In genomic region chr3:156816091-156816793, GRCh38 we compare ENCODE assay signal across 8 cellular contexts. TPM values are rescaled to one million over a fixed set of nuclear protein-coding genes. Genes with fewer than 3 reads are reported as not detected.
A peak's percentile ranks its signal among the peaks of the same experiment; 100 is the strongest.
DNase-seq lines count a peak whose midpoint lies in the region; ATAC-seq and TF ChIP-seq lines count a peak whose summit lies in the region.

No MANE protein-coding gene starts in this region.

- intact Hi-C loops in Caco-2 (cut with micrococcal nuclease; ENCODE audit: unreplicated experiment), result loop anchor here (2.0 to 5.0 kb wide), 3 partner anchors 97 to 279 kb away; no protein-coding TSS in a partner anchor
- intact Hi-C loops in esophagus muscularis mucosa (cut with DNase I), result loop anchor here (2.0 to 5.0 kb wide), 3 partner anchors 129 to 271 kb away; partner anchors contain the start of gene TIPARP

- peak in 1 of 2 experiments; percentile 19 for TF ChIP-seq CTCF in Caco-2 (IDR thresholded peaks at IDR 0.05; ENCODE audit: insufficient read depth in 1 of 2, low read depth in 1 of 2, low read length in 1 of 2, severe bottlenecking in 1 of 2, unreplicated experiment in 1 of 2)
- peak in 2 of 3 experiments; percentile 7 to 20 for TF ChIP-seq CTCF in esophagus muscularis mucosa (IDR thresholded peaks at IDR 0.05)
- TF ChIP-seq CTCF in nephron progenitor cell (IDR thresholded peaks at IDR 0.05), result no peak

- POLR2A ChIA-PET in Caco-2 (lab: Charles Lee), result interaction anchor here (2.3 kb wide), 1 partner anchor 273 kb away, joined by 10 read pairs; no protein-coding TSS in a partner anchor

- H3K9me3 Mint-ChIP-seq in Caco-2 (ENCODE audit: unreplicated experiment) (no peaks in the 10 kb centered on the region), nephron progenitor cell (peaks cover 3% of the 10 kb centered on the region)

- peak overlapping the region; percentile 30; the same call in 1 of the 2 replicates for H3K9ac ChIP-seq in HUES64 (ENCODE audit: low read depth, low read length)

- H3K4me1 ChIP-seq in Caco-2, result peaks cover 51% of the 10 kb centered on the region
- 0 out of 2 replicates have a peak, but pooled peaks cover 3% of the 10 kb centered on the region for H3K4me1 ChIP-seq in HUES64 (ENCODE audit: insufficient read depth, low read length)
- peaks cover 6 to 20% (median 18%) of the 10 kb centered on the region in 4 donors for H3K4me1 ChIP-seq in esophagus muscularis mucosa
- H3K4me1 ChIP-seq in urinary bladder (ENCODE audit: insufficient read depth), result no peaks in the 10 kb centered on the region

- no peak for TF ChIP-seq EP300 in esophagus muscularis mucosa (IDR thresholded peaks at IDR 0.05)

- DNase-seq in Caco-2 (peak; percentile 58 to 76), esophagus muscularis mucosa (ENCODE audit: extremely low spot score) (no peak), nephron progenitor cell (peak; percentile 64), RKO (ENCODE audit: low spot score) (no peak)
- peak; percentile 24 for DNase-seq in activated CD8-positive, alpha-beta memory T cell treated with anti-CD3 and anti-CD28 coated beads, Interleukin-2, amount 50 U/mL, for 4 hours

- H3K4me3 Mint-ChIP-seq in Caco-2 (ENCODE audit: unreplicated experiment) (peak overlapping the region; percentile 90), nephron progenitor cell (peak overlapping the region; percentile 86)

- no peaks in the 10 kb centered on the region for H3K9me3 ChIP-seq in Caco-2
- no peaks in the 10 kb centered on the region for H3K9me3 ChIP-seq in HUES64 (ENCODE audit: insufficient read depth, low read depth, low read length)
- no peaks in the 10 kb centered on the region for H3K9me3 ChIP-seq in esophagus muscularis mucosa

- peak; percentile 21 for ATAC-seq in GM21390 (IDR thresholded peaks at IDR 0.05; ENCODE audit: unreplicated experiment)

- TF ChIP-seq POLR2A in esophagus muscularis mucosa (IDR thresholded peaks at IDR 0.05; ENCODE audit: low read depth), result no peak

- peaks cover 11% of the 10 kb centered on the region for H3K36me3 Mint-ChIP-seq in Caco-2 (ENCODE audit: insufficient read depth, unreplicated experiment)
- no peaks in the 10 kb centered on the region for H3K36me3 Mint-ChIP-seq in nephron progenitor cell (ENCODE audit: low read depth)

- H3K4me1 Mint-ChIP-seq in Caco-2 (ENCODE audit: low read depth, unreplicated experiment) (peaks cover 14% of the 10 kb centered on the region), nephron progenitor cell (peaks cover 35% of the 10 kb centered on the region)

- no TSS peak for BruUV-seq in Caco-2 (replicated peaks; lab: Mats Ljungman, UMichigan)

- H3K27me3 Mint-ChIP-seq in Caco-2 (ENCODE audit: insufficient read depth, unreplicated experiment), result no peaks in the 10 kb centered on the region
- peaks cover 40% of the 10 kb centered on the region for H3K27me3 Mint-ChIP-seq in nephron progenitor cell (ENCODE audit: low read depth, poor library complexity)

- H3K27ac Mint-ChIP-seq in Caco-2 (ENCODE audit: unreplicated experiment) (peak overlapping the region; percentile 91), nephron progenitor cell (peak overlapping the region; percentile 85)

- H3K27ac ChIP-seq in HUES64 (ENCODE audit: low read depth, low read length), result peak overlapping the region; percentile 97; the same call in 1 of the 2 replicates
- peak overlapping the region; percentile 79 to 85 (median 80) for H3K27ac ChIP-seq in esophagus muscularis mucosa (replicated peaks in 1 of 4)
- peak overlapping the region; percentile 95 for H3K27ac ChIP-seq in urinary bladder (ENCODE audit: low read depth)

- WGBS in HUES64, result 4% methylated on average over 74 of the region's 74 CpGs
- 30% methylated on average over 8 of the region's 74 CpGs for WGBS in esophagus muscularis mucosa
- 5% methylated on average over 74 of the region's 74 CpGs for WGBS in urinary bladder

- H3K27me3 ChIP-seq in Caco-2 (replicated peaks; ENCODE audit: control insufficient read depth, insufficient read depth, low read length), result no peaks in the 10 kb centered on the region
- peaks cover 72% of the 10 kb centered on the region for H3K27me3 ChIP-seq in HUES64 (ENCODE audit: insufficient read depth, low read length)
- H3K27me3 ChIP-seq in esophagus muscularis mucosa, result no peaks in the 10 kb centered on the region

- CTCF ChIA-PET in Caco-2 (lab: Charles Lee), result no interaction called here

- no peaks in the 10 kb centered on the region for H3K36me3 ChIP-seq in Caco-2 (ENCODE audit: control insufficient read depth, insufficient read depth, low read length)
- H3K36me3 ChIP-seq in HUES64 (ENCODE audit: insufficient read depth, low read length), result no peaks in the 10 kb centered on the region
- no peaks in the 10 kb centered on the region for H3K36me3 ChIP-seq in esophagus muscularis mucosa
- no peaks in the 10 kb centered on the region for H3K36me3 ChIP-seq in urinary bladder (ENCODE audit: insufficient read depth)

- H3K4me3 ChIP-seq in Caco-2 (ENCODE audit: low read depth, low read length) (peak overlapping the region; percentile 84), HUES64 (ENCODE audit: low read length) (peak overlapping the region; percentile 53), esophagus muscularis mucosa (peak overlapping the region; percentile 59 to 73 (median 72)), urinary bladder (ENCODE audit: low read depth, low read length) (peak overlapping the region; percentile 43)

RNA-seq across cellular contexts. Expression of gene LEKR1, which starts 9.9 kb away (rescaled TPM):
- total RNA-seq in Caco-2 (2022) (1.4 and 1.6 TPM in 2 replicates), esophagus muscularis mucosa (1 to 10 TPM in 1 of 4 donors, under 1 TPM in 2, not detected in 1; 0.11 to 1.2 (median 0.33) TPM), urinary bladder (2.7 TPM)
- polyA plus RNA-seq in HUES64 (2013, experiment 1 of 2), result 0.25 TPM
- not detected for polyA plus RNA-seq in HUES64 (2013, experiment 2 of 2)
- polyA plus RNA-seq in urinary bladder, result 0.37 TPM

Comparison
In these comparisons a context has a peak if more than half of its experiments do, and no peak if none do; other contexts are left out.
1. DNase-seq: peak in Caco-2 (2 of 2), activated CD8-positive, alpha-beta memory T cell treated with anti-CD3 and anti-CD28 coated beads, Interleukin-2, amount 50 U/mL, for 4 hours (single experiment) and nephron progenitor cell (single experiment); none in esophagus muscularis mucosa (single experiment) and RKO (single experiment).
2. Peak in every context shown above with its lines, with median percentiles within 50 percentile points of each other: H3K4me3 ChIP-seq and H3K27ac ChIP-seq.